18 cellular contexts compared by ENCODE assay signal in genomic region chr10:15516284-15516956, GRCh38.
DNase-seq lines count a peak whose midpoint lies in the region; ATAC-seq, FAIRE-seq and TF ChIP-seq lines count a peak whose summit lies in the region.
"Had no signal": no experiment of that assay in that cellular context is flagged by ENCODE, and none has a peak within 500 bp of the region (broad histone marks: within the 10 kb centered on the region; RNA-seq: fewer than 3 reads in every experiment).

No MANE protein-coding gene starts in this region.

- no peaks in the 10 kb centered on the region for H3K9me3 ChIP-seq in endothelial cell of umbilical vein (replicated peaks; ENCODE audit: control insufficient read depth, insufficient read depth, low read length)
- H3K9me3 ChIP-seq: Caco-2, HAP-1 had no signal

- POLR2A ChIA-PET in endothelial cell of umbilical vein (lab: Charles Lee): no interaction called here

- CTCF ChIA-PET in endothelial cell of umbilical vein (lab: Charles Lee): interaction anchor here (1.3 to 1.4 kb wide), 2 partner anchors 11 to 83 kb away, joined by 3 read pairs; no protein-coding TSS in a partner anchor

- H4K20me1 ChIP-seq in endothelial cell of umbilical vein (replicated peaks; ENCODE audit: control insufficient read depth, extremely low read depth, insufficient read depth, low read length): no peaks in the 10 kb centered on the region
- H4K20me1 ChIP-seq: BLaER1 had no signal

- no peaks in the 10 kb centered on the region for H3K79me2 ChIP-seq in endothelial cell of umbilical vein (ENCODE audit: control insufficient read depth, insufficient read depth, low read length)

- H3K36me3 Mint-ChIP-seq in HFFc6 (ENCODE audit: low read depth): no peaks in the 10 kb centered on the region; the same call in 1 of the 2 replicates
- H3K36me3 Mint-ChIP-seq in mesothelial cell of epicardium: no peaks in the 10 kb centered on the region
- H3K36me3 Mint-ChIP-seq: CD4-positive, CD25-positive, alpha-beta regulatory T cell; CD8-positive, alpha-beta T cell had no signal

- H3K9me3 Mint-ChIP-seq in stimulated activated naive CD8-positive, alpha-beta T cell treated with anti-CD3 and anti-CD28 coated beads, Interleukin-15, amount 100 ng/mL, for 72 hours: no peaks in the 10 kb centered on the region
- no peaks in the 10 kb centered on the region for H3K9me3 Mint-ChIP-seq in HFFc6
- peaks cover 4% of the 10 kb centered on the region for H3K9me3 Mint-ChIP-seq in mesothelial cell of epicardium
- H3K9me3 Mint-ChIP-seq: CD4-positive, CD25-positive, alpha-beta regulatory T cell; CD8-positive, alpha-beta T cell had no signal

- TF ChIP-seq CTCF in VCaP (conservative IDR thresholded peaks at IDR 0.05): no peak
- TF ChIP-seq CTCF in endothelial cell of umbilical vein (IDR thresholded peaks at IDR 0.05; ENCODE audit: extremely low read depth in 1 of 2, insufficient read depth in 1 of 2, low read depth in 1 of 2, low read length in 2 of 2): no peak
- TF ChIP-seq CTCF in HFFc6 (IDR thresholded peaks at IDR 0.05): no peak
- TF ChIP-seq CTCF in mesothelial cell of epicardium (IDR thresholded peaks at IDR 0.05; ENCODE audit: unreplicated experiment): no peak

- DNase-seq in stimulated activated naive CD8-positive, alpha-beta T cell treated with anti-CD3 and anti-CD28 coated beads, Interleukin-15, amount 100 ng/mL, for 72 hours: no peak
- DNase-seq in stimulated activated naive CD8-positive, alpha-beta T cell treated with anti-CD3 and anti-CD28 coated beads, Interleukin-15, Interleukin-2, amounts not matched to agents 100 U/mL and 50 U/mL, for 24 hours: no peak
- DNase-seq in endothelial cell of umbilical vein (ENCODE audit: low read depth, low spot score): no peak
- no peak for DNase-seq in HFFc6
- no peak for DNase-seq in mesothelial cell of epicardium (ENCODE audit: low spot score in 2 of 2, unreplicated experiment in 2 of 2)
- DNase-seq: Caco-2; CD4-positive, CD25-positive, alpha-beta regulatory T cell; CD8-positive, alpha-beta T cell; DMS153; DND-41; GOT3 had no signal

- ATAC-seq in stimulated activated naive CD8-positive, alpha-beta T cell treated with anti-CD3 and anti-CD28 coated beads, Interleukin-15, amount 100 ng/mL, for 72 hours: peak; percentile 28
- no peak for ATAC-seq in stimulated activated naive CD8-positive, alpha-beta T cell treated with anti-CD3 and anti-CD28 coated beads, Interleukin-15, Interleukin-2, amounts not matched to agents 100 U/mL and 50 U/mL, for 24 hours
- ATAC-seq in HG02885 (IDR thresholded peaks at IDR 0.05; ENCODE audit: poor library complexity, unreplicated experiment): no peak
- ATAC-seq: CD8-positive, alpha-beta T cell had no signal

- no peak overlapping the region for H3K4me3 Mint-ChIP-seq in stimulated activated naive CD8-positive, alpha-beta T cell treated with anti-CD3 and anti-CD28 coated beads, Interleukin-15, amount 100 ng/mL, for 72 hours
- H3K4me3 Mint-ChIP-seq in HFFc6: no peak overlapping the region
- no peak overlapping the region for H3K4me3 Mint-ChIP-seq in mesothelial cell of epicardium
- H3K4me3 Mint-ChIP-seq: B cell; CD4-positive, CD25-positive, alpha-beta regulatory T cell; CD8-positive, alpha-beta T cell had no signal

- no peak overlapping the region for H3K9ac ChIP-seq in endothelial cell of umbilical vein (replicated peaks; ENCODE audit: extremely low read depth, insufficient read depth, low read length)
- H3K9ac ChIP-seq: BLaER1 had no signal

- peak overlapping the region; percentile 74 for H3K27ac ChIP-seq in VCaP
- no peak overlapping the region for H3K27ac ChIP-seq in endothelial cell of umbilical vein (ENCODE audit: insufficient read depth, low read depth, low read length)
- H3K27ac ChIP-seq: BLaER1 had no signal

- H3K27me3 Mint-ChIP-seq in stimulated activated naive CD8-positive, alpha-beta T cell treated with anti-CD3 and anti-CD28 coated beads, Interleukin-15, amount 100 ng/mL, for 72 hours: peaks cover 7% of the 10 kb centered on the region
- H3K27me3 Mint-ChIP-seq in HFFc6 (ENCODE audit: insufficient read depth) (peaks cover 29% of the 10 kb centered on the region), mesothelial cell of epicardium (ENCODE audit: low read depth) (no peaks in the 10 kb centered on the region)

- BruUV-seq in endothelial cell of umbilical vein (replicated peaks; lab: Mats Ljungman, UMichigan): no TSS peak

- H2AFZ ChIP-seq in endothelial cell of umbilical vein (ENCODE audit: low read depth, low read length): no peak overlapping the region

- H3K4me1 ChIP-seq in endothelial cell of umbilical vein (ENCODE audit: control insufficient read depth, extremely low read depth, insufficient read depth, low read length): no peaks in the 10 kb centered on the region
- H3K4me1 ChIP-seq: Caco-2, HAP-1 had no signal

- no peak overlapping the region for H3K4me3 ChIP-seq in endothelial cell of umbilical vein (replicated peaks in 1 of 3; ENCODE audit: insufficient read depth in 1 of 3, low read depth in 1 of 3, low read length in 3 of 3)
- H3K4me3 ChIP-seq: BLaER1, HAP-1 had no signal

- H3K27ac Mint-ChIP-seq in stimulated activated naive CD8-positive, alpha-beta T cell treated with anti-CD3 and anti-CD28 coated beads, Interleukin-15, amount 100 ng/mL, for 72 hours: no peak overlapping the region
- H3K27ac Mint-ChIP-seq in HFFc6 (no peak overlapping the region), mesothelial cell of epicardium (no peak overlapping the region)
- H3K27ac Mint-ChIP-seq: B cell; CD4-positive, CD25-positive, alpha-beta regulatory T cell; CD8-positive, alpha-beta T cell had no signal

- peaks cover 0 to 9% of the 10 kb centered on the region in 2 experiments for H3K27me3 ChIP-seq in endothelial cell of umbilical vein (ENCODE audit: control insufficient read depth in 2 of 2, insufficient read depth in 2 of 2, low read length in 2 of 2)
- H3K27me3 ChIP-seq: BLaER1 had no signal

- H3K4me1 Mint-ChIP-seq in stimulated activated naive CD8-positive, alpha-beta T cell treated with anti-CD3 and anti-CD28 coated beads, Interleukin-15, amount 100 ng/mL, for 72 hours: no peaks in the 10 kb centered on the region
- H3K4me1 Mint-ChIP-seq in HFFc6 (ENCODE audit: low read depth) (peaks cover 14% of the 10 kb centered on the region), mesothelial cell of epicardium (no peaks in the 10 kb centered on the region)
- H3K4me1 Mint-ChIP-seq: B cell; CD4-positive, CD25-positive, alpha-beta regulatory T cell had no signal

- intact Hi-C loops in endothelial cell of umbilical vein (cut with micrococcal nuclease): no loop called here

- dilution Hi-C loops in endothelial cell of umbilical vein (cut with MboI; ENCODE audit: extremely low pct_ligation_motif_present, low sequenced_read_pairs): no loop called here

- H3K4me2 ChIP-seq in endothelial cell of umbilical vein (ENCODE audit: insufficient read depth, low read length): no peak overlapping the region
- H3K4me2 ChIP-seq: BLaER1 had no signal

- TF ChIP-seq POLR2A in endothelial cell of umbilical vein (IDR thresholded peaks at IDR 0.05; ENCODE audit: low read depth, low read length): no peak

- peak; percentile 12 for FAIRE-seq in endothelial cell of umbilical vein (lab: Jason Lieb, UNC)
- FAIRE-seq: GM12892, H54 had no signal

- H3K36me3 ChIP-seq in endothelial cell of umbilical vein (ENCODE audit: control insufficient read depth in 2 of 2, extremely low read depth in 1 of 2, insufficient read depth in 2 of 2, low read length in 2 of 2): no peaks in the 10 kb centered on the region
- H3K36me3 ChIP-seq: HAP-1 had no signal

- no peaks in the 10 kb centered on the region for H3K9me1 ChIP-seq in endothelial cell of umbilical vein (replicated peaks; ENCODE audit: control insufficient read depth, extremely low read depth, insufficient read depth, low read length)

TF ChIP-seq in endothelial cell of umbilical vein, 7 proteins besides CTCF, POLR2A, EP300 and RAD21:
- TF ChIP-seq FOS (IDR thresholded peaks at IDR 0.05; ENCODE audit: borderline replicate concordance, insufficient read depth, low read length): no peak
- TF ChIP-seq GATA2 (IDR thresholded peaks at IDR 0.05; ENCODE audit: insufficient read depth, insufficient read length, low read depth, low read length): no peak
- no peak for TF ChIP-seq MAX (IDR thresholded peaks at IDR 0.05; ENCODE audit: insufficient read depth, insufficient read length)
- no peak for TF ChIP-seq JUN (IDR thresholded peaks at IDR 0.05; ENCODE audit: borderline replicate concordance, insufficient read depth, insufficient read length, low read depth)
- no peak for TF ChIP-seq POLR2AphosphoS5 (IDR thresholded peaks at IDR 0.05; ENCODE audit: insufficient read depth, low read depth, low read length)
- no peak for TF ChIP-seq EZH2 (IDR thresholded peaks at IDR 0.05; ENCODE audit: borderline replicate concordance, low read depth, low read length, severe bottlenecking)
- no peak for TF ChIP-seq MYC (IDR thresholded peaks at IDR 0.05; ENCODE audit: low read depth, low read length)
